ENCODE assay signal across 15 cellular contexts in genomic region chr7:93119191-93119905, GRCh38. TPM values are rescaled to one million over a fixed set of nuclear protein-coding genes. Genes with fewer than 3 reads are reported as not detected.
DNase-seq lines count a peak whose midpoint lies in the region; ATAC-seq and TF ChIP-seq lines count a peak whose summit lies in the region.
"Had no signal": no experiment of that assay in that cellular context is flagged by ENCODE, and none has a peak within 500 bp of the region (broad histone marks: within the 10 kb centered on the region; RNA-seq: fewer than 3 reads in every experiment).

No MANE protein-coding gene starts in this region.

- H3K27me3 ChIP-seq in RWPE2 (ENCODE audit: insufficient read depth, poor library complexity, severe bottlenecking) (no peaks in the 10 kb centered on the region), thoracic aorta (replicated peaks; ENCODE audit: insufficient read depth) (no peaks in the 10 kb centered on the region)
- H3K27me3 ChIP-seq: dorsolateral prefrontal cortex, heart right ventricle, suprapubic skin had no signal

- peaks cover 3% of the 10 kb centered on the region for H3K27me3 Mint-ChIP-seq in activated naive CD4-positive, alpha-beta T cell treated with anti-CD3 and anti-CD28 coated beads, Interleukin-2, amount 10 ng/mL, durations not matched to agents 7 days and 5 days

- peaks cover 55% of the 10 kb centered on the region for H3K36me3 Mint-ChIP-seq in activated naive CD4-positive, alpha-beta T cell treated with anti-CD3 and anti-CD28 coated beads, Interleukin-2, amount 10 ng/mL, durations not matched to agents 7 days and 5 days

- H3K4me3 ChIP-seq in RWPE2 (ENCODE audit: severe bottlenecking): no peak overlapping the region
- H3K4me3 ChIP-seq in thoracic aorta: peak overlapping the region; percentile 18
- H3K4me3 ChIP-seq: suprapubic skin had no signal

- peak overlapping the region; percentile 6 for H3K27ac Mint-ChIP-seq in activated naive CD4-positive, alpha-beta T cell treated with anti-CD3 and anti-CD28 coated beads, Interleukin-2, amount 10 ng/mL, durations not matched to agents 7 days and 5 days

- H3K27ac ChIP-seq in RWPE2 (ENCODE audit: poor library complexity, severe bottlenecking) (peak overlapping the region; percentile 72), thoracic aorta (peak overlapping the region in 1 of 2 donors; percentile 21), substantia nigra (ENCODE audit: low read depth, low read length, poor library complexity, severe bottlenecking) (no peak overlapping the region)
- H3K27ac ChIP-seq: suprapubic skin had no signal

- peaks cover 44% of the 10 kb centered on the region for H3K4me1 ChIP-seq in RWPE2 (ENCODE audit: insufficient read depth, poor library complexity, severe bottlenecking)
- peaks cover 10 to 38% of the 10 kb centered on the region in 2 donors for H3K4me1 ChIP-seq in thoracic aorta (ENCODE audit: control insufficient read depth in 1 of 2, low read depth in 2 of 2)

- ATAC-seq in RWPE2 (ENCODE audit: low read depth) (no peak), esophagus mucosa (peak; percentile 82), thoracic aorta (ENCODE audit: insufficient number of reproducible peaks, low FRiP score, low read depth) (no peak)

- peaks cover 33% of the 10 kb centered on the region for H3K9me3 Mint-ChIP-seq in activated naive CD4-positive, alpha-beta T cell treated with anti-CD3 and anti-CD28 coated beads, Interleukin-2, amount 10 ng/mL, durations not matched to agents 7 days and 5 days

- TF ChIP-seq CTCF in RWPE2 (IDR thresholded peaks at IDR 0.05; ENCODE audit: poor library complexity, severe bottlenecking) (no peak), thoracic aorta (IDR thresholded peaks at IDR 0.05) (no peak)

- CTCF ChIA-PET in activated naive CD4-positive, alpha-beta T cell treated with anti-CD3 and anti-CD28 coated beads, Interleukin-2, amount 10 ng/mL, durations not matched to agents 7 days and 5 days (lab: Charles Lee): interaction anchor here (1.2 kb wide), 1 partner anchor 26 kb away, joined by 3 read pairs; no protein-coding TSS in a partner anchor

- peaks cover 41% of the 10 kb centered on the region for H3K4me1 Mint-ChIP-seq in activated naive CD4-positive, alpha-beta T cell treated with anti-CD3 and anti-CD28 coated beads, Interleukin-2, amount 10 ng/mL, durations not matched to agents 7 days and 5 days

- H3K36me3 ChIP-seq in RWPE2 (ENCODE audit: low read depth) (no peaks in the 10 kb centered on the region; the same call in 1 of the 2 replicates), thoracic aorta (no peaks in the 10 kb centered on the region)

- DNase-seq in activated naive CD4-positive, alpha-beta T cell treated with anti-CD3 and anti-CD28 coated beads, Interleukin-2, amount 10 ng/mL, durations not matched to agents 7 days and 5 days: no peak
- DNase-seq in activated naive CD4-positive, alpha-beta T cell (lab: John Stamatoyannopoulos, UW): no peak
- DNase-seq in RWPE2 (ENCODE audit: low spot score) (no peak), thoracic aorta (ENCODE audit: low spot score) (no peak), substantia nigra (lab: John Stamatoyannopoulos, UW) (no peak), DMS153 (lab: John Stamatoyannopoulos, UW) (no peak), NCI-H2196 treated with DMSO at 0.1 percent for 48 hours (lab: John Stamatoyannopoulos, UW; ENCODE audit: unreplicated experiment) (no peak)
- DNase-seq: activated CD4-positive, CD25-positive, alpha-beta regulatory T cell; activated effector memory CD4-positive, alpha-beta T cell treated with Interleukin-2 at 50 U/mL for 16 hours; dorsolateral prefrontal cortex; GF-D8; heart right ventricle; NCI-H1694 treated with DMSO at 0.1 percent for 48 hours had no signal

- H3K9me3 ChIP-seq in RWPE2 (ENCODE audit: severe bottlenecking): peaks cover 4% of the 10 kb centered on the region
- H3K9me3 ChIP-seq in thoracic aorta: no peaks in the 10 kb centered on the region

- H3K4me3 Mint-ChIP-seq in activated naive CD4-positive, alpha-beta T cell treated with anti-CD3 and anti-CD28 coated beads, Interleukin-2, amount 10 ng/mL, durations not matched to agents 7 days and 5 days: no peak overlapping the region

RNA-seq across cellular contexts. Expression of gene SAMD9, which starts 1.6 kb away (rescaled TPM):
- total RNA-seq in esophagus mucosa (50.9 TPM), thoracic aorta (10 to 100 TPM; 10.2 TPM)

RNA-seq across cellular contexts. Expression of gene SAMD9L, which starts 28.8 kb away (rescaled TPM):
- total RNA-seq in esophagus mucosa: 4.6 TPM
- total RNA-seq in thoracic aorta: 10 to 100 TPM; 11.3 to 23.2 TPM
